Comparison of ENCODE assay signal across 1 cellular context in the genomic region with DNA sequence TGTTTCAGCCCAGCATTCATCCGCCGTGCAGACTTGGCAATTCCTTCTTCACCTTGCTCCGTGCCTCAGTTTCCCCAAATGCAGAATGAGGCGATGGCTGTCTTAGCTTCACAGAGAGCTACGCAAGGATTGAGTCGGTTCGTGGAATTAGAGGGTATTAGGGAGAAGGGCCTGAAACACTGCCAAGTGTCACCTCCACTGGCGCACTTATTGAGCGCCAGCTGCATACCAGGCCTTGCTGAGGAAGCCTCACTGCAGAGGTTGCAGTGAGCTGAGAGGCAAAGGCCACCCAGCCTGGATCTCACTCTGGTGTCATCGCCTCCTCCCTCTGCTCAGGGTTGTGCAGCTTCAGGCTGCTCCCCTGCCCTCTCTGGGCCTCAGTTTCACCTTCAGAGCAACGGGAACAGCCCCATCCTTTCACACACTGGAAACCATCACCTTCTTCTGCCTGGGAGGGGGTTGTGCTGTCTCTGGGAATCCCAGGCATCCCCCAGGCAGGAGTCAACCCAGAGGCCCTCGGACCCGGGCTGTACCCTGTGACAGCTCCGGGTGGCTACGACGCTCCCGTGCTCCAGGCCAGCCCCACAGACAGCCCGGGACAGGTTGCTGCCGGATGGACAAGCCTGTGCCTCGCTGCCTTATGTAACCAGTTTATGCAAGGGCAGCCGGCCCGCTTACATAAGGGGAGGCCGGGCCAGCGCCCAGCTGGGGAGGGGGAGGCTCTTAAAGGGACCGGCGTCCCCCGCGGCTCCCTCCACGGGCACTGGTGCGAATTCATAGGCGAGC.
TF ChIP-seq lines count a peak whose summit lies in the region.

No MANE protein-coding gene starts in this region.

TF ChIP-seq in liver, 16 proteins besides CTCF, POLR2A, EP300 and RAD21:
- TF ChIP-seq, protein P1, sequence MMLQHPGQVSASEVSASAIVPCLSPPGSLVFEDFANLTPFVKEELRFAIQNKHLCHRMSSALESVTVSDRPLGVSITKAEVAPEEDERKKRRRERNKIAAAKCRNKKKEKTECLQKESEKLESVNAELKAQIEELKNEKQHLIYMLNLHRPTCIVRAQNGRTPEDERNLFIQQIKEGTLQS (IDR thresholded peaks at IDR 0.05) = peak; percentile 42
- peak; percentile 51 for TF ChIP-seq SP1 (IDR thresholded peaks at IDR 0.05)
- TF ChIP-seq, protein P2, sequence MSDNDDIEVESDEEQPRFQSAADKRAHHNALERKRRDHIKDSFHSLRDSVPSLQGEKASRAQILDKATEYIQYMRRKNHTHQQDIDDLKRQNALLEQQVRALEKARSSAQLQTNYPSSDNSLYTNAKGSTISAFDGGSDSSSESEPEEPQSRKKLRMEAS (IDR thresholded peaks at IDR 0.05) = peak; percentile 61
- no peak for TF ChIP-seq NR2F2 (IDR thresholded peaks at IDR 0.05)
- TF ChIP-seq TAF1 (conservative IDR thresholded peaks at IDR 0.05) = no peak
- peak; percentile 80 to 84 for TF ChIP-seq RXRA (IDR thresholded peaks at IDR 0.05)
- no peak for TF ChIP-seq HNF4G (IDR thresholded peaks at IDR 0.05)
- TF ChIP-seq YY1 (IDR thresholded peaks at IDR 0.05) = peak; percentile 37
- TF ChIP-seq, protein P3, sequence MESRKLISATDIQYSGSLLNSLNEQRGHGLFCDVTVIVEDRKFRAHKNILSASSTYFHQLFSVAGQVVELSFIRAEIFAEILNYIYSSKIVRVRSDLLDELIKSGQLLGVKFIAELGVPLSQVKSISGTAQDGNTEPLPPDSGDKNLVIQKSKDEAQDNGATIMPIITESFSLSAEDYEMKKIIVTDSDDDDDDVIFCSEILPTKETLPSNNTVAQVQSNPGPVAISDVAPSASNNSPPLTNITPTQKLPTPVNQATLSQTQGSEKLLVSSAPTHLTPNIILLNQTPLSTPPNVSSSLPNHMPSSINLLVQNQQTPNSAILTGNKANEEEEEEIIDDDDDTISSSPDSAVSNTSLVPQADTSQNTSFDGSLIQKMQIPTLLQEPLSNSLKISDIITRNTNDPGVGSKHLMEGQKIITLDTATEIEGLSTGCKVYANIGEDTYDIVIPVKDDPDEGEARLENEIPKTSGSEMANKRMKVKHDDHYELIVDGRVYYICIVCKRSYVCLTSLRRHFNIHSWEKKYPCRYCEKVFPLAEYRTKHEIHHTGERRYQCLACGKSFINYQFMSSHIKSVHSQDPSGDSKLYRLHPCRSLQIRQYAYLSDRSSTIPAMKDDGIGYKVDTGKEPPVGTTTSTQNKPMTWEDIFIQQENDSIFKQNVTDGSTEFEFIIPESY (IDR thresholded peaks at IDR 0.05) = no peak
- TF ChIP-seq HNF4A (conservative IDR thresholded peaks at IDR 0.05) = peak in 1 of 2 donors; percentile 14
